ENCODE assay signal across 15 cellular contexts in genomic region chr1:13775916-13776315, GRCh38.
"Had no signal": no experiment of that assay in that cellular context is flagged by ENCODE, and none has a peak within 500 bp of the region (broad histone marks: within the 10 kb centered on the region; RNA-seq: fewer than 3 reads in every experiment).

No MANE protein-coding gene starts in this region.

- H3K27ac ChIP-seq: foreskin keratinocyte, pancreas, suprapubic skin, thyroid gland had no signal

- ATAC-seq: foreskin keratinocyte, mucosa of descending colon, natural killer cell, pancreas, right cardiac atrium had no signal

- H3K4me1 ChIP-seq: foreskin keratinocyte, pancreas, thyroid gland had no signal

- H3K9me3 ChIP-seq: mucosa of descending colon, pancreas, suprapubic skin, thyroid gland had no signal

- H3K27me3 ChIP-seq: foreskin keratinocyte, pancreas, suprapubic skin, thyroid gland had no signal

- H3K4me3 ChIP-seq: mucosa of descending colon, pancreas, suprapubic skin, thyroid gland had no signal

- DNase-seq: cerebellar nuclear complex; dermis blood vessel endothelial cell; foreskin keratinocyte; kidney glomerular epithelial cell; mammary epithelial cell; mucosa of descending colon; natural killer cell; nucleus accumbens; pancreas; right cardiac atrium; small intestine; stimulated activated CD4-positive, alpha-beta T cell treated with anti-CD3 and anti-CD28 coated beads, Interleukin-12 subunit alpha, Interleukin-12 subunit beta, amount 100 ng/mL, for 4 hours; stimulated activated naive CD4-positive, alpha-beta T cell treated with Interleukin-2 at 50 U/mL for 16 hours; thyroid gland had no signal
